Comparison of ENCODE assay signal across 20 cellular contexts in genomic region chr5:180130876-180131740, GRCh38. TPM values are rescaled to one million over a fixed set of nuclear protein-coding genes. Genes with fewer than 3 reads are reported as not detected.
A peak's percentile ranks its signal among the peaks of the same experiment; 100 is the strongest.
DNase-seq lines count a peak whose midpoint lies in the region; TF ChIP-seq lines count a peak whose summit lies in the region.
"Had no signal": no experiment of that assay in that cellular context is flagged by ENCODE, and none has a peak within 500 bp of the region (broad histone marks: within the 10 kb centered on the region; RNA-seq: fewer than 3 reads in every experiment).

No MANE protein-coding gene starts in this region.

- H3K27me3 ChIP-seq in H7 (ENCODE audit: control insufficient read depth, insufficient read depth, low read length) (no peaks in the 10 kb centered on the region), osteoblast (ENCODE audit: insufficient read depth, low read length) (no peaks in the 10 kb centered on the region), H9 (ENCODE audit: insufficient read depth, low read length) (no peaks in the 10 kb centered on the region)
- H3K27me3 ChIP-seq: cardiac muscle cell had no signal

- H4K91ac ChIP-seq in H9 (ENCODE audit: insufficient read length, low read depth, low read length), result no peak overlapping the region

- WGBS in H9 (ENCODE audit: extremely low coverage, insufficient read length, low lambda C conversion rate), result no CpG with 5 or more reads among the region's 26 CpGs

- H3K27ac ChIP-seq in osteoblast (ENCODE audit: low read depth, low read length) (no peak overlapping the region), H9 (ENCODE audit: insufficient read length, low read depth, low read length) (no peak overlapping the region)
- H3K27ac ChIP-seq: cardiac muscle cell, left lung had no signal

- H3K4me1 Mint-ChIP-seq in H9, result peaks cover 7 to 14% of the 10 kb centered on the region in 2 experiments; a peak in 2 of 4 replicates

- H3K14ac ChIP-seq in H9 (ENCODE audit: insufficient read depth, low read length), result no peak overlapping the region

- no peaks in the 10 kb centered on the region for H3K23me2 ChIP-seq in H9 (ENCODE audit: insufficient read length, low read depth, low read length, poor library complexity, severe bottlenecking)

- no peak overlapping the region for H3K23ac ChIP-seq in H9 (ENCODE audit: insufficient read length, low read depth, low read length)

- H4K5ac ChIP-seq in H9 (ENCODE audit: insufficient read length, low read depth, low read length), result no peak overlapping the region

- no peak overlapping the region for H2BK5ac ChIP-seq in H9 (ENCODE audit: insufficient read length, low read length)

- H3K4ac ChIP-seq in H9 (ENCODE audit: low read depth, low read length), result no peak overlapping the region

- TF ChIP-seq CTCF in osteoblast (IDR thresholded peaks at IDR 0.05; ENCODE audit: extremely low read depth, low read depth, low read length), result no peak
- TF ChIP-seq CTCF in H9 (conservative IDR thresholded peaks at IDR 0.05), result no peak

- H3T11ph ChIP-seq in H9 (ENCODE audit: low read length), result no peak overlapping the region

- H4K8ac ChIP-seq in H9 (replicated peaks; ENCODE audit: insufficient read length, low read depth, low read length), result no peak overlapping the region

- H3K4me1 ChIP-seq in osteoblast (ENCODE audit: insufficient read depth, low read length) (peaks cover 11% of the 10 kb centered on the region), H9 (ENCODE audit: insufficient read depth, low read length) (no peaks in the 10 kb centered on the region)
- H3K4me1 ChIP-seq: left lung had no signal

- H2AFZ ChIP-seq in osteoblast (ENCODE audit: low read length) (no peak overlapping the region), H9 (ENCODE audit: low read length) (no peak overlapping the region)

- H3K27ac Mint-ChIP-seq in H9, result 0 out of 7 replicates have a peak overlapping the region, but pooled peaks of 1 of the 3 experiments have one; percentile 7
- H3K27ac Mint-ChIP-seq: CD8-positive, alpha-beta T cell had no signal

- H3K79me1 ChIP-seq in H9 (ENCODE audit: insufficient read depth, low read depth, low read length, poor library complexity, severe bottlenecking), result no peaks in the 10 kb centered on the region

- H2BK20ac ChIP-seq in H9 (ENCODE audit: low read depth, low read length, poor library complexity, severe bottlenecking), result no peak overlapping the region

- no peak overlapping the region for H3K9ac ChIP-seq in H9 (ENCODE audit: extremely low read depth, insufficient read length, low read length)

- H2BK12ac ChIP-seq in H9 (ENCODE audit: insufficient read length, low read depth, low read length), result no peak overlapping the region

- H3K9me3 Mint-ChIP-seq in H9, result no peaks in the 10 kb centered on the region
- H3K9me3 Mint-ChIP-seq: CD8-positive, alpha-beta T cell; stimulated activated naive CD8-positive, alpha-beta T cell treated with anti-CD3 and anti-CD28 coated beads, Interleukin-15, amount 100 ng/mL, for 72 hours had no signal

- no peak overlapping the region for H2BK120ac ChIP-seq in H9 (ENCODE audit: low read depth, low read length, poor library complexity, severe bottlenecking)

- H3K56ac ChIP-seq in H9 (ENCODE audit: insufficient read length, low read depth, low read length), result no peak overlapping the region

- H3K4me2 ChIP-seq in osteoblast (ENCODE audit: insufficient read depth, low read length) (no peak overlapping the region), H9 (ENCODE audit: insufficient read depth, insufficient read length, low read length) (no peak overlapping the region)
- H3K4me2 ChIP-seq: smooth muscle cell had no signal

- H3K36me3 ChIP-seq in H7 (replicated peaks; ENCODE audit: control insufficient read depth, insufficient read depth, low read length), result no peaks in the 10 kb centered on the region
- H3K36me3 ChIP-seq in osteoblast (ENCODE audit: insufficient read depth, low read length), result no peaks in the 10 kb centered on the region
- H3K36me3 ChIP-seq: cardiac muscle cell, left lung had no signal

- H3K27me3 Mint-ChIP-seq in H9 (ENCODE audit: low read depth), result peaks cover 5% of the 10 kb centered on the region

- DNase-seq in H7 (peak; percentile 36), NCI-H524 (lab: John Stamatoyannopoulos, UW) (peak; percentile 67 to 88), ecto neural progenitor cell (ENCODE audit: low spot score) (peak; percentile 42), osteoblast (ENCODE audit: insufficient read length, low spot score, missing footprints) (peak; percentile 81), SIG-M5 (lab: John Stamatoyannopoulos, UW) (no peak), NAMALWA (ENCODE audit: low spot score) (no peak), H9 (no peak)
- DNase-seq: activated naive CD4-positive, alpha-beta T cell; activated T-cell treated with anti-CD3 and anti-CD28 coated beads for 4 hours; amygdala; DMS79; effector memory CD4-positive, alpha-beta T cell; NCI-H1417 treated with DMSO at 0.1 percent for 48 hours; NCI-H510A treated with DMSO at 0.1 percent for 48 hours; stimulated activated CD4-positive, alpha-beta T cell treated with anti-CD3 and anti-CD28 coated beads, Interleukin-4, amount 100 ng/mL, for 24 hours had no signal

- no peaks in the 10 kb centered on the region for H3K9me3 ChIP-seq in osteoblast (ENCODE audit: low read depth, low read length)
- H3K9me3 ChIP-seq in H9 (ENCODE audit: control insufficient read depth, low read depth, low read length), result no peaks in the 10 kb centered on the region
- H3K9me3 ChIP-seq: left lung had no signal

- H2BK15ac ChIP-seq in H9 (ENCODE audit: low read depth, low read length), result no peak overlapping the region

- H3K4me3 ChIP-seq in H7 (ENCODE audit: insufficient read depth, low read depth, low read length) (no peak overlapping the region), osteoblast (ENCODE audit: insufficient read depth, low read length) (no peak overlapping the region)
- H3K4me3 ChIP-seq: cardiac muscle cell, left lung, smooth muscle cell had no signal

- no peaks in the 10 kb centered on the region for H3K36me3 Mint-ChIP-seq in H9 (ENCODE audit: insufficient read depth in 1 of 3, low read depth in 3 of 3)
- H3K36me3 Mint-ChIP-seq: CD8-positive, alpha-beta T cell had no signal

- H3K79me2 ChIP-seq in osteoblast (ENCODE audit: insufficient read depth, low read length), result no peaks in the 10 kb centered on the region
- no peaks in the 10 kb centered on the region for H3K79me2 ChIP-seq in H9 (ENCODE audit: insufficient read depth, low read length)

- no peak overlapping the region for H3K18ac ChIP-seq in H9 (ENCODE audit: insufficient read length, low read depth, low read length)

- H4K20me1 ChIP-seq in osteoblast (ENCODE audit: insufficient read depth, low read length) (no peaks in the 10 kb centered on the region), H9 (ENCODE audit: control insufficient read depth, insufficient read depth, insufficient read length) (no peaks in the 10 kb centered on the region)

- H2AK5ac ChIP-seq in H9 (ENCODE audit: insufficient read length, low read length), result no peak overlapping the region

- H3K4me3 Mint-ChIP-seq in H9, result no peak overlapping the region
- H3K4me3 Mint-ChIP-seq: CD8-positive, alpha-beta T cell; stimulated activated naive CD8-positive, alpha-beta T cell treated with anti-CD3 and anti-CD28 coated beads, Interleukin-15, amount 100 ng/mL, for 72 hours had no signal

RNA-seq across cellular contexts. Expression of gene RNF130, which starts 59.5 kb away (rescaled TPM):
- total RNA-seq in H7 (2014; rRNA removed; shearing (Covaris generic)), result 123 and 154 TPM in 2 replicates
- total RNA-seq in osteoblast (25.0 and 28.6 TPM in 2 replicates), H9 (2021) (76.4 and 80.0 TPM in 2 replicates)

Comparison
In these comparisons a context has a peak if more than half of its experiments do, and no peak if none do; other contexts are left out.
1. DNase-seq: peak in H7 (single experiment), NCI-H524 (2 of 2), ecto neural progenitor cell (single experiment) and osteoblast (single experiment); none in SIG-M5 (single experiment), NAMALWA (single experiment) and H9 (single experiment).